In genomic region chrX:30589146-30589888, GRCh38 we compare ENCODE assay signal across 18 cellular contexts. TPM values are rescaled to one million over a fixed set of nuclear protein-coding genes. Genes with fewer than 3 reads are reported as not detected.
A peak's percentile ranks its signal among the peaks of the same experiment; 100 is the strongest.
DNase-seq lines count a peak whose midpoint lies in the region; ATAC-seq and TF ChIP-seq lines count a peak whose summit lies in the region.
"Had no signal": no experiment of that assay in that cellular context is flagged by ENCODE, and none has a peak within 500 bp of the region (broad histone marks: within the 10 kb centered on the region; RNA-seq: fewer than 3 reads in every experiment).

No MANE protein-coding gene starts in this region.

- no peaks in the 10 kb centered on the region for H3K9me3 ChIP-seq in right cardiac atrium (ENCODE audit: control insufficient read depth, low read length)
- no peaks in the 10 kb centered on the region for H3K9me3 ChIP-seq in psoas muscle

- H3K27me3 ChIP-seq in right cardiac atrium (ENCODE audit: control insufficient read depth, insufficient read depth) (no peaks in the 10 kb centered on the region), psoas muscle (ENCODE audit: insufficient read depth in 3 of 3, low read length in 2 of 3) (peaks cover 0 to 6% (median 0%) of the 10 kb centered on the region in 3 donors)
- H3K27me3 ChIP-seq: foreskin keratinocyte had no signal

- H3K4me3 ChIP-seq in right cardiac atrium (ENCODE audit: low read length) (no peak overlapping the region), psoas muscle (no peak overlapping the region)
- H3K4me3 ChIP-seq: PC-9 had no signal

- DNase-seq in left ventricle myocardium superior (no peak), right cardiac atrium (no peak), MV-4-11 (lab: John Stamatoyannopoulos, UW) (peak; percentile 54), NCI-H1694 (lab: John Stamatoyannopoulos, UW) (no peak), HCEC 1CT (no peak), psoas muscle (no peak)
- DNase-seq: ACHN; activated CD4-positive, alpha-beta memory T cell treated with anti-CD3 and anti-CD28 coated beads for 36 hours; endodermal cell; foreskin keratinocyte; NCI-H1092; NCI-H345; PC-9; posterior cingulate gyrus; T-helper 1 cell had no signal

- no peaks in the 10 kb centered on the region for H3K4me1 ChIP-seq in right cardiac atrium (ENCODE audit: control insufficient read depth, insufficient read depth, low read length)
- no peaks in the 10 kb centered on the region for H3K4me1 ChIP-seq in psoas muscle
- H3K4me1 ChIP-seq: foreskin keratinocyte had no signal

- intact Hi-C loops in left ventricle myocardium superior (cut with micrococcal nuclease) = no loop called here
- intact Hi-C loops in right cardiac atrium (cut with DNase I) = no loop called here
- intact Hi-C loops in psoas muscle (cut with DNase I) = no loop called here

- no peaks in the 10 kb centered on the region for H3K36me3 ChIP-seq in psoas muscle (ENCODE audit: insufficient read depth in 1 of 2, low read depth in 1 of 2)

- no peak overlapping the region for H3K27ac ChIP-seq in right cardiac atrium (ENCODE audit: low read length)
- H3K27ac ChIP-seq in psoas muscle = no peak overlapping the region
- H3K27ac ChIP-seq: foreskin keratinocyte, PC-9 had no signal

- no peak for TF ChIP-seq CTCF in psoas muscle (IDR thresholded peaks at IDR 0.05)

- ATAC-seq in left ventricle myocardium superior = peak; percentile 63
- ATAC-seq in right cardiac atrium = no peak
- peak; percentile 56 for ATAC-seq in HG02870 (IDR thresholded peaks at IDR 0.05; ENCODE audit: unreplicated experiment)
- no peak for ATAC-seq in GM21515 (IDR thresholded peaks at IDR 0.05; ENCODE audit: unreplicated experiment)
- ATAC-seq in psoas muscle = no peak
- ATAC-seq: foreskin keratinocyte had no signal

- WGBS in right cardiac atrium = 69% methylated on average over 5 of the region's 5 CpGs
- WGBS in psoas muscle, 3 donors = 59 to 69% (median 69%) methylated on average over 5 of the region's 5 CpGs

RNA-seq across cellular contexts. Expression of gene TASL, which starts 11.8 kb away (rescaled TPM):
- total RNA-seq in left ventricle myocardium superior (0.62 TPM), right cardiac atrium (under 1 TPM; 0.49 to 0.71 (median 0.56) TPM), psoas muscle (under 1 TPM; 0.11 to 0.34 (median 0.18) TPM)
- polyA plus RNA-seq in right cardiac atrium (0.11 TPM), psoas muscle (under 1 TPM in 2 of 3 donors, not detected in 1; 0.04 to 0.09 TPM)
- total RNA-seq: endodermal cell, foreskin keratinocyte, HT1080, PC-9 had no signal
- polyA plus RNA-seq: foreskin keratinocyte had no signal

Comparison
In these comparisons a context has a peak if more than half of its experiments do, and no peak if none do; other contexts are left out.
1. ATAC-seq: peak in left ventricle myocardium superior (single experiment) and HG02870 (single experiment); none in right cardiac atrium (0 of 2), GM21515 (single experiment) and psoas muscle (0 of 4).